ENCODE assay signal across 9 cellular contexts in genomic region chr4:9495450-9495849, GRCh38. TPM values are rescaled to one million over a fixed set of nuclear protein-coding genes. Genes with fewer than 3 reads are reported as not detected.
DNase-seq lines count a peak whose midpoint lies in the region; FAIRE-seq and TF ChIP-seq lines count a peak whose summit lies in the region.
"Not testable (repeated sequence)": the region's sequence is repeated elsewhere in the genome, so short reads cannot be mapped to it uniquely, and the experiment has no call there.
"Had no signal": no experiment of that assay in that cellular context is flagged by ENCODE, and none has a peak within 500 bp of the region (broad histone marks: within the 10 kb centered on the region; RNA-seq: fewer than 3 reads in every experiment).

No MANE protein-coding gene starts in this region.

- not testable (repeated sequence) for H3K36me3 ChIP-seq in small intestine (ENCODE audit: control insufficient read depth in 2 of 2, insufficient read depth in 2 of 2, low read length in 2 of 2); transverse colon

- WGBS in small intestine, 3 donors: 0 to 5% (median 2%) methylated on average over 10 of the region's 11 CpGs
- WGBS in transverse colon (ENCODE audit: low coverage in 1 of 2), 2 donors: 0% methylated on average over 10 of the region's 11 CpGs; no CpG with 5 or more reads in 1 of the 2 donors

- H3K9me3 ChIP-seq in small intestine (ENCODE audit: control insufficient read depth, low read depth); transverse colon: not testable (repeated sequence)

- H3K27me3 ChIP-seq in dorsolateral prefrontal cortex (peaks cover 0 to 37% (median 4%) of the 10 kb centered on the region in 45 donors), transverse colon (peaks cover 21% of the 10 kb centered on the region)
- not testable (repeated sequence) for H3K27me3 ChIP-seq in small intestine (ENCODE audit: control insufficient read depth in 2 of 2, insufficient read depth in 2 of 2, low read length in 2 of 2)

- TF ChIP-seq CTCF in dorsolateral prefrontal cortex (IDR thresholded peaks at IDR 0.05 in 54 of 56, conservative IDR thresholded peaks at IDR 0.05 in 2 of 56; ENCODE audit: low read depth in 1 of 56, partially characterized antibody in 56 of 56): peak in 53 of 56 donors; percentile 22 to 53 (median 41)
- peak; percentile 30 to 67 (median 49) for TF ChIP-seq CTCF in transverse colon (IDR thresholded peaks at IDR 0.05)

- intact Hi-C loops in dorsolateral prefrontal cortex (cut with DNase I); transverse colon (cut with DNase I; ENCODE audit: low total_unique reads): not testable (repeated sequence)

- DNase-seq in ELF-1 (ENCODE audit: low read depth, low spot score) (peak; percentile 85), MV-4-11 (lab: John Stamatoyannopoulos, UW) (peak; percentile 14), RPMI8226 (peak; percentile 87), dorsolateral prefrontal cortex (peak; percentile 8 to 80 (median 70)), kidney glomerular epithelial cell (lab: John Stamatoyannopoulos, UW) (peak; percentile 5), small intestine (peak; percentile 76), transverse colon (peak; percentile 87)
- DNase-seq in activated CD8-positive, alpha-beta memory T cell treated with anti-CD3 and anti-CD28 coated beads, Interleukin-2, amount 50 U/mL, for 4 hours: peak; percentile 56

- TF ChIP-seq POLR2A in transverse colon (IDR thresholded peaks at IDR 0.05): not testable (repeated sequence)

- not testable (repeated sequence) for H3K4me3 ChIP-seq in dorsolateral prefrontal cortex; small intestine (ENCODE audit: low read depth in 1 of 2, low read length in 2 of 2); transverse colon

- FAIRE-seq in small intestine (lab: Jason Lieb, UNC): not testable (repeated sequence)

- H3K27ac ChIP-seq in dorsolateral prefrontal cortex; small intestine (ENCODE audit: low read depth in 1 of 2, low read length in 1 of 2); transverse colon: not testable (repeated sequence)

- not testable (repeated sequence) for H3K4me1 ChIP-seq in small intestine (ENCODE audit: control insufficient read depth in 2 of 2, insufficient read depth in 1 of 2, low read depth in 1 of 2, low read length in 1 of 2); transverse colon

- in situ Hi-C loops in transverse colon (cut with MboI; ENCODE audit: low pct_ligation_motif_present in 1 of 4, low pct_unique_long_range_greater_than_20kb in 1 of 4, low sequenced_read_pairs in 3 of 4): not testable (repeated sequence)

- TF ChIP-seq EP300 in transverse colon (IDR thresholded peaks at IDR 0.05; ENCODE audit: low read depth): not testable (repeated sequence)

RNA-seq across cellular contexts. Expression of gene DEFB131A, which starts 51.2 kb away (rescaled TPM):
- not detected for total RNA-seq in dorsolateral prefrontal cortex
- polyA plus RNA-seq in small intestine: not detected
- not detected for total RNA-seq in transverse colon
- total RNA-seq: glomerular endothelial cell had no signal

Comparison
In these comparisons a context has a peak if more than half of its experiments do, and no peak if none do; other contexts are left out.
1. DNase-seq: peak in every context shown above with its lines; median percentile 87 in RPMI8226; 87 in transverse colon; 85 in ELF-1; 76 in small intestine; 70 in dorsolateral prefrontal cortex; 56 in activated CD8-positive, alpha-beta memory T cell treated with anti-CD3 and anti-CD28 coated beads, Interleukin-2, amount 50 U/mL, for 4 hours; 14 in MV-4-11; 5 in kidney glomerular epithelial cell.